ENCODE assay signal across 17 cellular contexts in the genomic region with DNA sequence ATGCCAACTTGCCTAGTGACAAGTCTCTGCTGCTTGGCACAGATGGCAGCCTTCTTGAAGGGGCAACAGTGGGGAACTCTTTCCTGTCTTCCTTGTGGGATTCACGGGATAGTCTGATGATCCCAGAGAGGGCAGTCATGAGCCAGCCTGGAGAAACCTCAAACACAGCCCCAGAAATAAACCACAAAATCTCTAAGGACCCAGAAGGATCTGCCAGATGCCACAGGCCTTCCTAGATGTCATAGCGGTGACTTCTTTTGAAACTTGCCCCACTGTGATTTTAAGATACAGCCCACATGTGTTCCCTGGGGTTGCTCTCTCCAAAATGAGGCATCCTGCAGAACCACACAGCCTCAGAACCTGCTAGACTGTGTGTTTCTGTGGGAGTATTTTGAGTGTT.
"Had no signal": no experiment of that assay in that cellular context is flagged by ENCODE, and none has a peak within 500 bp of the region (broad histone marks: within the 10 kb centered on the region; RNA-seq: fewer than 3 reads in every experiment).

No MANE protein-coding gene starts in this region.

- H3K9me3 ChIP-seq: MG63, SJSA1 had no signal

- H3K36me3 ChIP-seq: MG63, SJSA1 had no signal

- H3K4me3 ChIP-seq: MG63, SJSA1, SK-N-MC had no signal

- H3K27me3 ChIP-seq: MG63, SJSA1 had no signal

- DNase-seq: KBM-7, MG63, NCI-H1092 treated with DMSO at 0.1 percent for 48 hours, NCI-H1436, NCI-H187, NCI-H2029, NCI-H2081 treated with DMSO at 0.1 percent for 48 hours, NCI-H2227 treated with DMSO at 0.1 percent for 48 hours, NCI-H524, NCI-H526 treated with DMSO at 0.1 percent for 48 hours, NCI-H748 treated with DMSO at 0.1 percent for 48 hours, Right ventricle myocardium superior, RPMI8226, SIG-M5 had no signal

- H3K4me1 ChIP-seq: SJSA1 had no signal

- H3K27ac ChIP-seq: HL-60, SJSA1, SK-N-MC had no signal
